In genomic region chr7:47008461-47008860, GRCh38 we compare ENCODE assay signal across 19 cellular contexts.
DNase-seq lines count a peak whose midpoint lies in the region; ATAC-seq, FAIRE-seq and TF ChIP-seq lines count a peak whose summit lies in the region.
"Had no signal": no experiment of that assay in that cellular context is flagged by ENCODE, and none has a peak within 500 bp of the region (broad histone marks: within the 10 kb centered on the region; RNA-seq: fewer than 3 reads in every experiment).

No MANE protein-coding gene starts in this region.

- H3K36me3 ChIP-seq in astrocyte (ENCODE audit: insufficient read depth, low read length) (no peaks in the 10 kb centered on the region), pancreas (no peaks in the 10 kb centered on the region)
- H3K36me3 ChIP-seq: SJSA1 had no signal

- no peaks in the 10 kb centered on the region for H4K20me1 ChIP-seq in astrocyte (ENCODE audit: insufficient read depth, low read length)

- H3K4me2 ChIP-seq in astrocyte (ENCODE audit: low read length) = no peak overlapping the region

- TF ChIP-seq CTCF in AG10803 (conservative IDR thresholded peaks at IDR 0.05; ENCODE audit: low read length) (no peak), astrocyte (IDR thresholded peaks at IDR 0.05; ENCODE audit: insufficient read depth, low read depth, low read length) (no peak), foreskin fibroblast (IDR thresholded peaks at IDR 0.05; ENCODE audit: low read depth, low read length) (no peak), pancreas (IDR thresholded peaks at IDR 0.05) (no peak)

- H3K27ac Mint-ChIP-seq in astrocyte (ENCODE audit: unreplicated experiment) = no peak overlapping the region

- H3K9me3 ChIP-seq in astrocyte (ENCODE audit: insufficient read depth, low read depth, low read length) (no peaks in the 10 kb centered on the region), pancreas (no peaks in the 10 kb centered on the region)
- H3K9me3 ChIP-seq: SJSA1 had no signal

- H3K4me3 ChIP-seq in AG10803 (ENCODE audit: low read length) = no peak overlapping the region
- H3K4me3 ChIP-seq in astrocyte (ENCODE audit: insufficient read depth, low read depth, low read length) = no peak overlapping the region
- H3K4me3 ChIP-seq in foreskin fibroblast (ENCODE audit: low read depth in 1 of 2, low read length in 2 of 2) = no peak overlapping the region
- H3K4me3 ChIP-seq in pancreas = no peak overlapping the region
- H3K4me3 ChIP-seq: K562, SJSA1 had no signal

- no peak overlapping the region for H3K4me3 Mint-ChIP-seq in astrocyte (ENCODE audit: unreplicated experiment)

- WGBS in pancreas, 2 donors = 77 to 90% methylated on average over 1 of the region's 1 CpG

- H3K9ac ChIP-seq in astrocyte (ENCODE audit: low read length) = no peak overlapping the region

- no peaks in the 10 kb centered on the region for H3K27me3 Mint-ChIP-seq in astrocyte (ENCODE audit: low read depth, unreplicated experiment)

- H3K4me1 ChIP-seq in astrocyte (ENCODE audit: insufficient read depth, low read length) (no peaks in the 10 kb centered on the region), pancreas (no peaks in the 10 kb centered on the region)
- H3K4me1 ChIP-seq: SJSA1 had no signal

- no peak for TF ChIP-seq POLR2A in H54 (IDR thresholded peaks at IDR 0.05; ENCODE audit: low read depth, low read length)

- intact Hi-C loops in pancreas (cut with DNase I) = no loop called here

- H3K36me3 Mint-ChIP-seq in astrocyte (ENCODE audit: low read depth, unreplicated experiment) = no peaks in the 10 kb centered on the region

- H3K27ac ChIP-seq in astrocyte (ENCODE audit: low read depth, low read length) (no peak overlapping the region), pancreas (no peak overlapping the region)
- H3K27ac ChIP-seq: C4-2B, HL-60, SJSA1 had no signal

- H3K4me1 Mint-ChIP-seq in astrocyte (ENCODE audit: low read depth, unreplicated experiment) = no peaks in the 10 kb centered on the region

- ATAC-seq in GM18858 (IDR thresholded peaks at IDR 0.05; ENCODE audit: unreplicated experiment) = no peak
- no peak for ATAC-seq in HG02970 (IDR thresholded peaks at IDR 0.05; ENCODE audit: low FRiP score, unreplicated experiment)
- no peak for ATAC-seq in pancreas
- ATAC-seq: K562, PC-3 had no signal

- H2AFZ ChIP-seq in astrocyte (ENCODE audit: low read depth, low read length) = no peak overlapping the region

- H3K9me3 Mint-ChIP-seq in astrocyte (ENCODE audit: unreplicated experiment) = no peaks in the 10 kb centered on the region

- no peaks in the 10 kb centered on the region for H3K79me2 ChIP-seq in astrocyte (ENCODE audit: insufficient read depth, low read length)

- H3K27me3 ChIP-seq in astrocyte (ENCODE audit: insufficient read depth, low read length) = no peaks in the 10 kb centered on the region
- H3K27me3 ChIP-seq in pancreas = no peaks in the 10 kb centered on the region
- H3K27me3 ChIP-seq: SJSA1 had no signal

- peak; percentile 62 for DNase-seq in AG10803 (ENCODE audit: low read depth)
- no peak for DNase-seq in H54 (ENCODE audit: insufficient read length, low spot score)
- DNase-seq in astrocyte (ENCODE audit: low read depth) = peak; percentile 2
- DNase-seq in foreskin fibroblast = peak; percentile 49 to 71
- no peak for DNase-seq in pancreas
- DNase-seq in stimulated activated naive CD4-positive, alpha-beta T cell (lab: John Stamatoyannopoulos, UW) = no peak
- DNase-seq: DMS 273 treated with DMSO at 0.1 percent for 48 hours, HCEC 1CT, NCI-H1436, NCI-H2081, NCI-H510A treated with DMSO at 0.1 percent for 48 hours, NCI-H82, PC-3 had no signal

- peak; percentile 90 for FAIRE-seq in H54 (lab: Jason Lieb, UNC)
- no peak for FAIRE-seq in astrocyte (lab: Jason Lieb, UNC)
- no peak for FAIRE-seq in pancreas (lab: Jason Lieb, UNC)
- FAIRE-seq: K562 had no signal

Comparison
In these comparisons a context has a peak if more than half of its experiments do, and no peak if none do; other contexts are left out.
1. DNase-seq: peak in AG10803 (single experiment), astrocyte (single experiment) and foreskin fibroblast (2 of 2); none in H54 (single experiment), pancreas (0 of 6) and stimulated activated naive CD4-positive, alpha-beta T cell (0 of 6).